In the genomic region with DNA sequence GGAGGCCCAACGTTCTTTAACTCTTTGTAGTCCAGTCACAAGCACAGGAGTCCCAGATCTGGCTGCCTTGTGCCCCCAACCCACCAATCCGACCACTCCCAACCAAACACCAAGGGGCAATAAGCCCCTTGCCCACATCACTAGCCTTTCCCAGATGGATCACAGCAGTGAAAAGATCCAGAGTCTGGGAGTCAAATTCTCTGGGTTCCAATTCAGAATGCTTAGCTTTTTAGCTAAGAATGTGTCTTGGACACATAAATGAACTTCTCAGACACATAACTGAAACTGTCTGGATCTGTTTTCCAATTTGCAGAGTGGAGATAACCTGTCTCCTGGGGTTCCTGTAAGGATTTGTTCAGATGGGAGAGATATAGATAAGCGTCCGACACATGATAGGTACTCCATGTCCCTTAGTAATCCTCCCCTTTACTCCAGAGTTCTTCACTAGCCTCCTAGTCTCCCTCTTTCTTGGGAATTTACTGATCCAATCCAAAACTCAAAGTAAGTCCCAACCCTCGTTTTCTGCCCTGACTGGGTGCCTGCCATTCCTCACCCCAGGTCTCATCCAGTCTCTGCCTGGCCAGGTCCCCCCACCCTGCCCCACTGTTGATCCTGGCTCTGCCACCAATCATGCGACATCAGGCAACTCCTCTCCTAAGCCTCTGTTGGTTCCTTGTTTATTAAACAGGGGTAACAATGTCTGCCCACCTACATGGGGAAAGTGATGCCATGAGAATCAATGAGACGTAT, we compare ENCODE assay signal across 8 cellular contexts. TPM values are rescaled to one million over a fixed set of nuclear protein-coding genes. Genes with fewer than 3 reads are reported as not detected.
A peak's percentile ranks its signal among the peaks of the same experiment; 100 is the strongest.
DNase-seq lines count a peak whose midpoint lies in the region; ATAC-seq and TF ChIP-seq lines count a peak whose summit lies in the region.

No MANE protein-coding gene starts in this region.

- H3K27me3 ChIP-seq in kidney epithelial cell (ENCODE audit: control insufficient read depth, insufficient read depth, low read length) = no peaks in the 10 kb centered on the region

- ATAC-seq in left lobe of liver (no peak), HG02973 (IDR thresholded peaks at IDR 0.05; ENCODE audit: unreplicated experiment) (no peak)

- TF ChIP-seq CTCF in HFF-Myc (IDR thresholded peaks at IDR 0.05; ENCODE audit: low read depth, low read length, missing control alignments) (no peak), astrocyte of the cerebellum (IDR thresholded peaks at IDR 0.05; ENCODE audit: low read depth, low read length, missing control alignments) (no peak), kidney epithelial cell (IDR thresholded peaks at IDR 0.05; ENCODE audit: insufficient read depth, low read length, poor library complexity, severe bottlenecking) (no peak)

- DNase-seq in HFF-Myc (ENCODE audit: extremely low read depth, low read depth) = no peak
- DNase-seq in astrocyte of the cerebellum (ENCODE audit: low read depth) = no peak
- no peak for DNase-seq in kidney epithelial cell (ENCODE audit: low read depth)
- DNase-seq in iPS-NIHi7 (ENCODE audit: extremely low spot score) = no peak
- DNase-seq in left lobe of liver (ENCODE audit: low spot score) = no peak
- no peak for DNase-seq in mesenteric fat pad (ENCODE audit: low spot score)

- in situ Hi-C loops in astrocyte of the cerebellum (cut with HindIII; ENCODE audit: low sequenced_read_pairs) = no loop called here

- H3K27ac ChIP-seq in temporal lobe (ENCODE audit: low read depth, low read length) = peak overlapping the region; percentile 98

- H3K36me3 ChIP-seq in kidney epithelial cell (ENCODE audit: control insufficient read depth, insufficient read depth, low read length) = no peaks in the 10 kb centered on the region

- H3K4me3 ChIP-seq in HFF-Myc (replicated peaks; ENCODE audit: low read depth, low read length) (peak overlapping the region; percentile 78), astrocyte of the cerebellum (ENCODE audit: low read depth, low read length) (peak overlapping the region; percentile 99), kidney epithelial cell (ENCODE audit: low read depth, low read length) (peak overlapping the region; percentile 83)

RNA-seq across cellular contexts. Expression of a gene that starts 0.4 kb away (rescaled TPM):
- 115 and 143 TPM in 2 replicates for total RNA-seq in kidney epithelial cell
- 8.1 TPM for total RNA-seq in temporal lobe
- total RNA-seq in left lobe of liver = 76.0 TPM
- 264 TPM for total RNA-seq in mesenteric fat pad

RNA-seq across cellular contexts. Expression of a gene that starts 31.8 kb away (rescaled TPM):
- total RNA-seq in kidney epithelial cell (2.3 and 3.3 TPM in 2 replicates), temporal lobe (not detected), left lobe of liver (5.0 TPM), mesenteric fat pad (52.2 TPM)

RNA-seq across cellular contexts. Expression of a gene that starts 33.0 kb away (rescaled TPM):
- total RNA-seq in kidney epithelial cell (10.4 and 11.1 TPM in 2 replicates), temporal lobe (not detected), left lobe of liver (6.8 TPM), mesenteric fat pad (3.3 TPM)

RNA-seq across cellular contexts. Expression of a gene that starts 41.6 kb away (rescaled TPM):
- 134 and 219 TPM in 2 replicates for total RNA-seq in kidney epithelial cell
- total RNA-seq in temporal lobe = 0.98 TPM
- 106 TPM for total RNA-seq in left lobe of liver
- total RNA-seq in mesenteric fat pad = 161 TPM
